In genomic region chr1:74943046-74943445, GRCh38 we compare ENCODE assay signal across 7 cellular contexts.
"Had no signal": no experiment of that assay in that cellular context is flagged by ENCODE, and none has a peak within 500 bp of the region (broad histone marks: within the 10 kb centered on the region; RNA-seq: fewer than 3 reads in every experiment).

No MANE protein-coding gene starts in this region.

- DNase-seq: H9, HCEC 1CT, HFFc6, IMR-90, KG1 had no signal

- H3K4me3 ChIP-seq: GM23338, K562 had no signal

- ATAC-seq: GM23338, K562 had no signal
